17 cellular contexts compared by ENCODE assay signal in genomic region chr10:997266-998022, GRCh38. TPM values are rescaled to one million over a fixed set of nuclear protein-coding genes. Genes with fewer than 3 reads are reported as not detected.
A peak's percentile ranks its signal among the peaks of the same experiment; 100 is the strongest.
DNase-seq lines count a peak whose midpoint lies in the region; ATAC-seq and TF ChIP-seq lines count a peak whose summit lies in the region.
"Had no signal": no experiment of that assay in that cellular context is flagged by ENCODE, and none has a peak within 500 bp of the region (broad histone marks: within the 10 kb centered on the region; RNA-seq: fewer than 3 reads in every experiment).

No MANE protein-coding gene starts in this region.

- H3K4me3 ChIP-seq in adrenal gland (no peak overlapping the region), sigmoid colon (no peak overlapping the region)
- H3K4me3 ChIP-seq: GM23338 had no signal

- 45 to 54% (median 51%) methylated on average over 17 to 19 of the region's 19 CpGs for WGBS in adrenal gland, 4 donors
- 89 to 91% methylated on average over 19 of the region's 19 CpGs for WGBS in sigmoid colon, 2 donors

- H3K27ac ChIP-seq in adrenal gland (peak overlapping the region in 3 of 5 donors; percentile 55 to 78 (median 60)), sigmoid colon (no peak overlapping the region)
- H3K27ac ChIP-seq: HL-60 had no signal

- intact Hi-C loops in cardiac septum (cut with DNase I), result no loop called here
- intact Hi-C loops in Right ventricle myocardium inferior (cut with DNase I), result no loop called here
- intact Hi-C loops in adrenal gland (cut with DNase I), result no loop called here
- intact Hi-C loops in sigmoid colon (cut with DNase I), result no loop called here

- H3K36me3 Mint-ChIP-seq in endothelial cell (ENCODE audit: low read depth, unreplicated experiment), result peaks cover 64% of the 10 kb centered on the region

- H3K27me3 Mint-ChIP-seq in endothelial cell (ENCODE audit: unreplicated experiment), result no peaks in the 10 kb centered on the region
- H3K27me3 Mint-ChIP-seq: CD4-positive, CD25-positive, alpha-beta regulatory T cell; CD8-positive, alpha-beta memory T cell had no signal

- H3K4me3 Mint-ChIP-seq in endothelial cell (ENCODE audit: unreplicated experiment), result peak overlapping the region; percentile 13
- H3K4me3 Mint-ChIP-seq: CD4-positive, CD25-positive, alpha-beta regulatory T cell; CD8-positive, alpha-beta memory T cell; GM23338 had no signal

- H3K9me3 ChIP-seq in adrenal gland (replicated peaks in 1 of 3), result peaks cover 0 to under 1% (median 0%) of the 10 kb centered on the region in 3 donors
- no peaks in the 10 kb centered on the region for H3K9me3 ChIP-seq in sigmoid colon
- H3K9me3 ChIP-seq: BE2C, Caco-2 had no signal

- H3K4me1 Mint-ChIP-seq in endothelial cell (ENCODE audit: unreplicated experiment), result no peaks in the 10 kb centered on the region
- H3K4me1 Mint-ChIP-seq: GM23338 had no signal

- no peaks in the 10 kb centered on the region for H3K27me3 ChIP-seq in adrenal gland
- no peaks in the 10 kb centered on the region for H3K27me3 ChIP-seq in sigmoid colon
- H3K27me3 ChIP-seq: BE2C had no signal

- TF ChIP-seq CTCF in adrenal gland (IDR thresholded peaks at IDR 0.05) (no peak), endothelial cell (IDR thresholded peaks at IDR 0.05; ENCODE audit: unreplicated experiment) (no peak), sigmoid colon (IDR thresholded peaks at IDR 0.05) (no peak)

- H3K9me3 Mint-ChIP-seq in endothelial cell (ENCODE audit: unreplicated experiment), result no peaks in the 10 kb centered on the region
- H3K9me3 Mint-ChIP-seq: GM23338 had no signal

- DNase-seq in cardiac septum (ENCODE audit: low spot score), result peak; percentile 63
- DNase-seq in Right ventricle myocardium inferior (ENCODE audit: missing footprints), result no peak
- peak; percentile 51 to 83 (median 61) for DNase-seq in adrenal gland
- no peak for DNase-seq in endothelial cell (ENCODE audit: low spot score)
- peak; percentile 13 for DNase-seq in sigmoid colon
- no peak for DNase-seq in anterior cingulate cortex (lab: John Stamatoyannopoulos, UW)
- DNase-seq in COLO668 (lab: John Stamatoyannopoulos, UW; ENCODE audit: unreplicated experiment), result no peak
- DNase-seq: ACHN; BE2C; C1 segment of cervical spinal cord; CD4-positive, CD25-positive, alpha-beta regulatory T cell; CD8-positive, alpha-beta memory T cell; HCEC 1CT had no signal

- H3K4me1 ChIP-seq in adrenal gland (replicated peaks in 1 of 2) (peaks cover 16% of the 10 kb centered on the region in 2 donors), sigmoid colon (no peaks in the 10 kb centered on the region)
- H3K4me1 ChIP-seq: BE2C, Caco-2 had no signal

- TF ChIP-seq POLR2A in adrenal gland (IDR thresholded peaks at IDR 0.05) (peak in 1 of 2 donors; percentile 15), sigmoid colon (IDR thresholded peaks at IDR 0.05) (no peak)

- H3K36me3 ChIP-seq in adrenal gland (replicated peaks in 1 of 2) (peaks cover 0 to 94% of the 10 kb centered on the region in 2 donors), sigmoid colon (peaks cover 30 to 100% (median 56%) of the 10 kb centered on the region in 4 donors)

- no peak for TF ChIP-seq EP300 in sigmoid colon (IDR thresholded peaks at IDR 0.05)

- H3K27ac Mint-ChIP-seq in endothelial cell (ENCODE audit: unreplicated experiment), result no peak overlapping the region
- H3K27ac Mint-ChIP-seq: GM23338 had no signal

- ATAC-seq in Right ventricle myocardium inferior, result no peak
- ATAC-seq: GM23338 had no signal

RNA-seq across cellular contexts. Expression of gene GTPBP4, which starts 9.2 kb away (rescaled TPM):
- 33.1 TPM for total RNA-seq in cardiac septum
- 29.3 TPM for total RNA-seq in Right ventricle myocardium inferior
- 100 to 1,000 TPM in 1 of 8 donors, 10 to 100 TPM in 7; 15.2 to 134 (median 29.9) TPM for total RNA-seq in adrenal gland
- 100 to 1,000 TPM in 1 of 3 donors, 10 to 100 TPM in 2; 25.9 to 196 (median 33.8) TPM for polyA plus RNA-seq in adrenal gland
- total RNA-seq in endothelial cell (ENCODE audit: unreplicated experiment), result 46.2 TPM
- total RNA-seq in sigmoid colon, result 10 to 100 TPM; 12.0 to 22.8 (median 19.6) TPM
- polyA plus RNA-seq in sigmoid colon, result 10 to 100 TPM in 2 of 3 donors, 1 to 10 TPM in 1; 8.1 to 38.7 (median 12.0) TPM

RNA-seq across cellular contexts. Expression of gene IDI2, which starts 28.2 kb away (rescaled TPM):
- total RNA-seq in cardiac septum (0.51 TPM), Right ventricle myocardium inferior (0.30 TPM), adrenal gland (under 1 TPM in 1 of 8 donors, not detected in 7; 0.28 TPM), endothelial cell (ENCODE audit: unreplicated experiment) (not detected), sigmoid colon (not detected)
- polyA plus RNA-seq in adrenal gland (under 1 TPM in 1 of 3 donors, not detected in 2; 0.07 TPM), sigmoid colon (not detected)
- total RNA-seq: Caco-2; CD4-positive, CD25-positive, alpha-beta regulatory T cell; CD8-positive, alpha-beta memory T cell; GM23338; HT1080 had no signal
- polyA plus RNA-seq: CD4-positive, CD25-positive, alpha-beta regulatory T cell; CD8-positive, alpha-beta memory T cell; GM23338 had no signal

RNA-seq across cellular contexts. Expression of gene IDI1, which starts 51.5 kb away (rescaled TPM):
- total RNA-seq in cardiac septum (28.9 TPM), Right ventricle myocardium inferior (14.6 TPM), adrenal gland (100 to 1,000 TPM in 1 of 8 donors, 10 to 100 TPM in 7; 30.1 to 330 (median 49.7) TPM), endothelial cell (ENCODE audit: unreplicated experiment) (52.7 TPM), sigmoid colon (10 to 100 TPM; 22.4 to 35.8 (median 32.1) TPM)
- polyA plus RNA-seq in adrenal gland (100 to 1,000 TPM in 1 of 3 donors, 10 to 100 TPM in 2; 20.4 to 789 (median 26.2) TPM), sigmoid colon (100 to 1,000 TPM in 2 of 3 donors, 10 to 100 TPM in 1; 91.3 to 223 (median 100) TPM)

RNA-seq across cellular contexts. Expression of gene WDR37, which starts 58.7 kb away (rescaled TPM):
- 28.1 TPM for total RNA-seq in cardiac septum
- total RNA-seq in Right ventricle myocardium inferior, result 28.9 TPM
- 10 to 100 TPM; 20.6 to 32.7 (median 25.3) TPM for total RNA-seq in adrenal gland
- polyA plus RNA-seq in adrenal gland, result 10 to 100 TPM; 15.8 to 23.6 (median 18.4) TPM
- 32.6 TPM for total RNA-seq in endothelial cell (ENCODE audit: unreplicated experiment)
- total RNA-seq in sigmoid colon, result 10 to 100 TPM in 3 of 4 donors, 1 to 10 TPM in 1; 9.6 to 25.5 (median 18.6) TPM
- polyA plus RNA-seq in sigmoid colon, result 10 to 100 TPM in 1 of 3 donors, 1 to 10 TPM in 2; 5.4 to 10.6 (median 7.2) TPM

Comparison
In these comparisons a context has a peak if more than half of its experiments do, and no peak if none do; other contexts are left out.
1. DNase-seq: peak in cardiac septum (single experiment), adrenal gland (7 of 7) and sigmoid colon (single experiment); none in Right ventricle myocardium inferior (single experiment), endothelial cell (single experiment), anterior cingulate cortex (0 of 58) and COLO668 (single experiment).
2. H3K27ac ChIP-seq: peak in adrenal gland (3 of 5); none in sigmoid colon (0 of 4).